Comparison of ENCODE assay signal across 18 cellular contexts in genomic region chr14:55713496-55713895, GRCh38.
DNase-seq lines count a peak whose midpoint lies in the region; FAIRE-seq and TF ChIP-seq lines count a peak whose summit lies in the region.
"Had no signal": no experiment of that assay in that cellular context is flagged by ENCODE, and none has a peak within 500 bp of the region (broad histone marks: within the 10 kb centered on the region; RNA-seq: fewer than 3 reads in every experiment).

No MANE protein-coding gene starts in this region.

- peaks cover 2% of the 10 kb centered on the region for H3K4me1 ChIP-seq in mesenchymal stem cell (ENCODE audit: control insufficient read depth, insufficient read depth, low read depth, low read length)
- no peaks in the 10 kb centered on the region for H3K4me1 ChIP-seq in hepatocyte (ENCODE audit: insufficient read depth)

- H3K4me2 ChIP-seq in mesenchymal stem cell (ENCODE audit: low read length, poor library complexity, severe bottlenecking) (no peak overlapping the region), hepatocyte (no peak overlapping the region)
- H3K4me2 ChIP-seq: SK-N-SH had no signal

- no peak overlapping the region for H4K8ac ChIP-seq in mesenchymal stem cell (ENCODE audit: low read length)

- H3K36me3 ChIP-seq in mesenchymal stem cell (ENCODE audit: control insufficient read depth in 1 of 2, insufficient read depth in 2 of 2, low read depth in 1 of 2, low read length in 2 of 2) (peaks cover 0 to 4% of the 10 kb centered on the region in 2 experiments), hepatocyte (replicated peaks; ENCODE audit: insufficient read depth, low read depth) (no peaks in the 10 kb centered on the region)

- no peaks in the 10 kb centered on the region for H3K79me1 ChIP-seq in mesenchymal stem cell (replicated peaks; ENCODE audit: low read length, poor library complexity, severe bottlenecking)

- H3K9me3 ChIP-seq in mesenchymal stem cell (ENCODE audit: control insufficient read depth, low read length) = peaks cover 3% of the 10 kb centered on the region
- no peaks in the 10 kb centered on the region for H3K9me3 ChIP-seq in hepatocyte (ENCODE audit: low read depth)
- H3K9me3 ChIP-seq: SK-N-SH had no signal

- no peaks in the 10 kb centered on the region for H3K9me2 ChIP-seq in hepatocyte (replicated peaks; ENCODE audit: insufficient read depth)
- H3K9me2 ChIP-seq: SK-N-SH had no signal

- H2AFZ ChIP-seq in mesenchymal stem cell (ENCODE audit: low read depth, low read length) (no peak overlapping the region), hepatocyte (no peak overlapping the region)

- peaks cover 0 to 16% of the 10 kb centered on the region in 2 experiments for H3K27me3 ChIP-seq in mesenchymal stem cell (ENCODE audit: control insufficient read depth in 1 of 2, insufficient read depth in 1 of 2, low read length in 2 of 2)
- H3K27me3 ChIP-seq in hepatocyte = no peaks in the 10 kb centered on the region
- H3K27me3 ChIP-seq: BLaER1 treated with 17β-estradiol and CSF1 and Interleukin-3, amounts not matched to agents 10 nM and 100 nM had no signal

- H3K9ac ChIP-seq in mesenchymal stem cell (ENCODE audit: low read length) = no peak overlapping the region
- H3K9ac ChIP-seq: BLaER1 treated with 17β-estradiol and CSF1 and Interleukin-3, amounts not matched to agents 10 nM and 100 nM; SK-N-SH had no signal

- DNase-seq in HTR-8/SVneo (ENCODE audit: insufficient read length, low spot score) (no peak), NOMO-1 (lab: John Stamatoyannopoulos, UW; ENCODE audit: unreplicated experiment in 2 of 2) (peak; percentile 73 to 93), SKM-1 treated with dmso at 0.1 percent for 144 hours (lab: John Stamatoyannopoulos, UW; ENCODE audit: unreplicated experiment) (peak; percentile 78), mesenchymal stem cell (peak; percentile 37), hypothalamus (lab: John Stamatoyannopoulos, UW) (no peak), NCI-H128 (lab: John Stamatoyannopoulos, UW; ENCODE audit: unreplicated experiment) (no peak), hepatocyte (ENCODE audit: low spot score) (no peak), NCI-H1105 treated with DMSO at 0.1 percent for 48 hours (lab: John Stamatoyannopoulos, UW) (no peak)
- DNase-seq: DMS153, EL, H9, NCI-H1105, NCI-H187 treated with DMSO at 0.1 percent for 48 hours, NCI-H446 treated with DMSO at 0.1 percent for 48 hours, NCI-H82, SK-N-SH, T-helper 17 cell had no signal

- H2BK5ac ChIP-seq in mesenchymal stem cell (ENCODE audit: low read depth, low read length, poor library complexity, severe bottlenecking) = no peak overlapping the region

- H2BK15ac ChIP-seq in mesenchymal stem cell (ENCODE audit: low read depth, poor library complexity, severe bottlenecking) = no peak overlapping the region

- H3K4me3 ChIP-seq in mesenchymal stem cell (ENCODE audit: insufficient read depth in 1 of 2, low read depth in 1 of 2, low read length in 2 of 2) (no peak overlapping the region), hepatocyte (no peak overlapping the region)
- H3K4me3 ChIP-seq: BLaER1 treated with 17β-estradiol and CSF1 and Interleukin-3, amounts not matched to agents 10 nM and 100 nM had no signal

- no peak for TF ChIP-seq CTCF in hepatocyte (IDR thresholded peaks at IDR 0.05; ENCODE audit: poor library complexity)

- H4K20me1 ChIP-seq in hepatocyte (ENCODE audit: insufficient read depth, poor library complexity, severe bottlenecking) = no peaks in the 10 kb centered on the region
- H4K20me1 ChIP-seq: BLaER1 treated with 17β-estradiol and CSF1 and Interleukin-3, amounts not matched to agents 10 nM and 100 nM had no signal

- no peak overlapping the region for H3K14ac ChIP-seq in mesenchymal stem cell (ENCODE audit: low read length in 2 of 2)

- WGBS in mesenchymal stem cell = 78% methylated on average over 4 of the region's 4 CpGs
- 94% methylated on average over 4 of the region's 4 CpGs for WGBS in hepatocyte (ENCODE audit: low lambda C conversion rate, missing lambda C conversion rate)

- H3K18ac ChIP-seq in mesenchymal stem cell (ENCODE audit: low read depth in 1 of 2, low read length in 2 of 2) = no peak overlapping the region

- H4K91ac ChIP-seq in mesenchymal stem cell (ENCODE audit: low read length) = no peak overlapping the region

- H3K23ac ChIP-seq in mesenchymal stem cell (ENCODE audit: low read length in 2 of 2) = no peak overlapping the region

- peak; percentile 4 for FAIRE-seq in HTR-8/SVneo (lab: Jason Lieb, UNC)

- no peak overlapping the region for H2BK12ac ChIP-seq in mesenchymal stem cell (ENCODE audit: low read length in 2 of 2)

- no peak overlapping the region for H2AK5ac ChIP-seq in mesenchymal stem cell (ENCODE audit: low read length, severe bottlenecking)

- no peak overlapping the region for H3K4ac ChIP-seq in mesenchymal stem cell (ENCODE audit: low read depth in 1 of 2, low read length in 2 of 2)

- H2BK120ac ChIP-seq in mesenchymal stem cell (ENCODE audit: low read depth, low read length) = no peak overlapping the region

- H3K27ac ChIP-seq in mesenchymal stem cell (ENCODE audit: low read length, poor library complexity, severe bottlenecking) = no peak overlapping the region
- no peak overlapping the region for H3K27ac ChIP-seq in hepatocyte
- H3K27ac ChIP-seq: BLaER1 treated with 17β-estradiol and CSF1 and Interleukin-3, amounts not matched to agents 10 nM and 100 nM had no signal

- no peaks in the 10 kb centered on the region for H3K79me2 ChIP-seq in hepatocyte

Comparison
In these comparisons a context has a peak if more than half of its experiments do, and no peak if none do; other contexts are left out.
1. DNase-seq: peak in NOMO-1 (2 of 2), SKM-1 treated with dmso at 0.1 percent for 144 hours (single experiment) and mesenchymal stem cell (single experiment); none in HTR-8/SVneo (single experiment), hypothalamus (0 of 51), NCI-H128 (single experiment), hepatocyte (single experiment) and NCI-H1105 treated with DMSO at 0.1 percent for 48 hours (single experiment).